In the genomic region with DNA sequence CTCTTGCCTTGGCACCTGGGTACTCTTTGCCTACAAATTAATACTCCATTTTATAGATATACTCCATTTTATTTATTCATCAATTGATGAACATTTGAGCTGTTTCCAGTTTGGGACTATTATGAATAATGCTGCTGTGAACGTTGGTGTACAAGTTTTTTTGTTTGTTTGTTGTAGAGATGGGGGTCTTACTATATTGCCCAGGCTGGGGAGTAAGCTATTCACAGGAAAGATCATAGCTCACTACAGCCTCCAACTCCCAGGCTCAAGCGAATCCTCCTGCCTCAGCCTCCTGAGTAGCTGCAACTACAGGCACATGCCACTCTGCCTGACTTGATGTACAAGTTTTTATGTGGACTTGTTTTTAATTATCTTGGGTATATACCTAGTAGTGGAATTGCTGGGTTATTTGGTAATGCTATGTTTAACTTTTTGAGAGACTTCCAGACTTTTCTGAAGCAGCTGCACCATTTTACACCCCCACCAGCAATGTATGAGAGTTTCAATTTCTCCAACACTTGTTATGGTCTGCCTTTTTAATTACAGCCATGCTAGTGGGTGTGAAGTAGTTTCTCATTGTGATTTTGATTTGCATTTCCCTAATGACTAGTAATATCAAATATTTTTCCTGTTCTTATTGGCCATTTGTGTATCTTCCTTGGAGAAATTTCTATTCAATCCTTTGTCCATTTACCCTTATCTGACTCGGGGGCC, we compare ENCODE assay signal across 25 cellular contexts. TPM values are rescaled to one million over a fixed set of nuclear protein-coding genes. Genes with fewer than 3 reads are reported as not detected.
A peak's percentile ranks its signal among the peaks of the same experiment; 100 is the strongest.
DNase-seq lines count a peak whose midpoint lies in the region; ATAC-seq and TF ChIP-seq lines count a peak whose summit lies in the region.
"Had no signal": no experiment of that assay in that cellular context is flagged by ENCODE, and none has a peak within 500 bp of the region (broad histone marks: within the 10 kb centered on the region; RNA-seq: fewer than 3 reads in every experiment).

No MANE protein-coding gene starts in this region.

- H3K9me3 ChIP-seq in adrenal gland (replicated peaks in 1 of 3) (no peaks in the 10 kb centered on the region), esophagus muscularis mucosa (no peaks in the 10 kb centered on the region), sigmoid colon (no peaks in the 10 kb centered on the region), tibial artery (no peaks in the 10 kb centered on the region)
- no peaks in the 10 kb centered on the region for H3K9me3 ChIP-seq in naive thymus-derived CD4-positive, alpha-beta T cell (ENCODE audit: control insufficient read depth in 2 of 3, low read length in 3 of 3)
- H3K9me3 ChIP-seq: pancreas had no signal

- ATAC-seq in naive thymus-derived CD4-positive, alpha-beta T cell, result no peak
- no peak for ATAC-seq in GM21529 (IDR thresholded peaks at IDR 0.05; ENCODE audit: unreplicated experiment)
- ATAC-seq: activated CD8-positive, alpha-beta memory T cell treated with anti-CD3 and anti-CD28 coated beads, Interleukin-2, amount 10 ng/mL, durations not matched to agents 7 days and 5 days; pancreas; stimulated activated naive CD8-positive, alpha-beta T cell treated with anti-CD3 and anti-CD28 coated beads, Interleukin-15, Interleukin-2, amounts not matched to agents 100 U/mL and 50 U/mL, for 24 hours had no signal

- H3K27ac ChIP-seq in adrenal gland (peak overlapping the region in 3 of 5 donors; percentile 0 to 79 (median 77)), esophagus muscularis mucosa (replicated peaks in 1 of 4) (peak overlapping the region; percentile 40 to 79 (median 74)), sigmoid colon (peak overlapping the region; percentile 71 to 87 (median 79)), tibial artery (peak overlapping the region; percentile 61 to 83)
- no peak overlapping the region for H3K27ac ChIP-seq in naive thymus-derived CD4-positive, alpha-beta T cell (ENCODE audit: low read depth, low read length)
- H3K27ac ChIP-seq: pancreas, PC-9, VCaP had no signal

- H3K4me1 ChIP-seq in adrenal gland (replicated peaks in 1 of 2) (peaks cover 27 to 56% of the 10 kb centered on the region in 2 donors), esophagus muscularis mucosa (peaks cover 7 to 95% (median 71%) of the 10 kb centered on the region in 4 donors), sigmoid colon (peaks cover 0 to 48% (median 25%) of the 10 kb centered on the region in 4 donors), tibial artery (peaks cover 0 to 97% (median 31%) of the 10 kb centered on the region in 4 donors)
- peaks cover 0 to 3% of the 10 kb centered on the region in 2 donors for H3K4me1 ChIP-seq in naive thymus-derived CD4-positive, alpha-beta T cell (ENCODE audit: control insufficient read depth in 2 of 2, insufficient read depth in 2 of 2, low read length in 2 of 2)
- H3K4me1 ChIP-seq: pancreas had no signal

- H3K36me3 Mint-ChIP-seq in naive thymus-derived CD4-positive, alpha-beta T cell, result peaks cover 5 to 42% (median 19%) of the 10 kb centered on the region in 5 donors

- intact Hi-C loops in adrenal gland (cut with DNase I) (no loop called here), esophagus muscularis mucosa (cut with DNase I) (no loop called here), sigmoid colon (cut with DNase I) (loop anchor here (2.0 kb wide), 1 partner anchor 15 kb away; no protein-coding TSS in a partner anchor), tibial artery (cut with DNase I; ENCODE audit: low total_unique reads) (no loop called here)
- intact Hi-C loops in naive thymus-derived CD4-positive, alpha-beta T cell (cut with micrococcal nuclease), result no loop called here

- peaks cover 0 to 1% (median 0%) of the 10 kb centered on the region in 11 donors for H3K9me3 Mint-ChIP-seq in naive thymus-derived CD4-positive, alpha-beta T cell
- H3K9me3 Mint-ChIP-seq: activated CD4-positive, alpha-beta T cell treated with anti-CD3 and anti-CD28 coated beads, Interleukin-2, amount 10 ng/mL, durations not matched to agents 24 days and 14 days; CD4-positive, CD25-positive, alpha-beta regulatory T cell had no signal

- H3K36me3 ChIP-seq in adrenal gland (replicated peaks in 1 of 2), result peaks cover 0 to 4% of the 10 kb centered on the region in 2 donors
- H3K36me3 ChIP-seq in esophagus muscularis mucosa, result peaks cover 0 to 8% (median 4%) of the 10 kb centered on the region in 4 donors
- no peaks in the 10 kb centered on the region for H3K36me3 ChIP-seq in sigmoid colon
- no peaks in the 10 kb centered on the region for H3K36me3 ChIP-seq in tibial artery
- H3K36me3 ChIP-seq in naive thymus-derived CD4-positive, alpha-beta T cell (ENCODE audit: control insufficient read depth in 2 of 3, insufficient read depth in 3 of 3, low read length in 3 of 3), result peaks cover 0 to 6% (median 5%) of the 10 kb centered on the region in 3 experiments
- H3K36me3 ChIP-seq: pancreas had no signal

- no peak overlapping the region for H3K4me3 Mint-ChIP-seq in naive thymus-derived CD4-positive, alpha-beta T cell
- H3K4me3 Mint-ChIP-seq: activated CD4-positive, alpha-beta T cell treated with anti-CD3 and anti-CD28 coated beads, Interleukin-2, amount 10 ng/mL, durations not matched to agents 24 days and 14 days; activated CD8-positive, alpha-beta memory T cell treated with anti-CD3 and anti-CD28 coated beads, Interleukin-2, amount 10 ng/mL, durations not matched to agents 7 days and 5 days; activated naive CD8-positive, alpha-beta T cell; naive B cell had no signal

- H3K4me1 Mint-ChIP-seq in naive thymus-derived CD4-positive, alpha-beta T cell, result peaks cover 21 to 55% (median 39%) of the 10 kb centered on the region in 7 donors

- CTCF ChIA-PET in naive thymus-derived CD4-positive, alpha-beta T cell (lab: Charles Lee), result no interaction called here

- TF ChIP-seq POLR2A in adrenal gland (IDR thresholded peaks at IDR 0.05) (peak in 1 of 2 donors; percentile 17), esophagus muscularis mucosa (IDR thresholded peaks at IDR 0.05; ENCODE audit: low read depth) (no peak), sigmoid colon (IDR thresholded peaks at IDR 0.05) (no peak)

- no peak for DNase-seq in adrenal gland
- no peak for DNase-seq in esophagus muscularis mucosa (ENCODE audit: extremely low spot score)
- no peak for DNase-seq in sigmoid colon
- no peak for DNase-seq in tibial artery
- no peak for DNase-seq in NAMALWA (ENCODE audit: low spot score)
- DNase-seq in naive thymus-derived CD4-positive, alpha-beta T cell, result no peak
- DNase-seq: activated CD4-positive, alpha-beta T cell treated with anti-CD3 and anti-CD28 coated beads, Interleukin-2, amount 10 ng/mL, durations not matched to agents 24 days and 14 days; activated CD8-positive, alpha-beta memory T cell treated with anti-CD3 and anti-CD28 coated beads, Interleukin-2, amount 10 ng/mL, durations not matched to agents 7 days and 5 days; CD4-positive, CD25-positive, alpha-beta regulatory T cell; DMS 273 treated with DMSO at 0.1 percent for 48 hours; effector CD8-positive, alpha-beta T cell; IMR-90; mammary epithelial cell; naive B cell; NCI-H1436; NCI-H510A; pancreas; PC-9; stimulated activated CD4-positive, alpha-beta T cell treated with anti-CD3 and anti-CD28 coated beads, Interleukin-2, amount 100 ng/mL, for 48 hours; stimulated activated naive CD8-positive, alpha-beta T cell treated with anti-CD3 and anti-CD28 coated beads, Interleukin-15, Interleukin-2, amounts not matched to agents 100 U/mL and 50 U/mL, for 24 hours; T-helper 2 cell had no signal

- no peaks in the 10 kb centered on the region for H3K27me3 ChIP-seq in adrenal gland
- H3K27me3 ChIP-seq in esophagus muscularis mucosa, result no peaks in the 10 kb centered on the region
- H3K27me3 ChIP-seq in sigmoid colon, result no peaks in the 10 kb centered on the region
- H3K27me3 ChIP-seq in tibial artery, result no peaks in the 10 kb centered on the region
- H3K27me3 ChIP-seq in naive thymus-derived CD4-positive, alpha-beta T cell (ENCODE audit: control insufficient read depth in 2 of 2, insufficient read depth in 2 of 2, low read length in 2 of 2), result no peaks in the 10 kb centered on the region
- H3K27me3 ChIP-seq: pancreas had no signal

- H3K27me3 Mint-ChIP-seq in naive thymus-derived CD4-positive, alpha-beta T cell, result no peaks in the 10 kb centered on the region
- H3K27me3 Mint-ChIP-seq: activated CD4-positive, alpha-beta T cell treated with anti-CD3 and anti-CD28 coated beads, Interleukin-2, amount 10 ng/mL, durations not matched to agents 24 days and 14 days; activated CD8-positive, alpha-beta memory T cell treated with anti-CD3 and anti-CD28 coated beads, Interleukin-2, amount 10 ng/mL, durations not matched to agents 7 days and 5 days; activated naive CD8-positive, alpha-beta T cell; CD4-positive, CD25-positive, alpha-beta regulatory T cell; naive B cell had no signal

- H3K4me3 ChIP-seq in adrenal gland (peak overlapping the region in 1 of 4 donors; percentile 25), esophagus muscularis mucosa (no peak overlapping the region), sigmoid colon (no peak overlapping the region), tibial artery (no peak overlapping the region)
- no peak overlapping the region for H3K4me3 ChIP-seq in naive thymus-derived CD4-positive, alpha-beta T cell (ENCODE audit: low read length)
- H3K4me3 ChIP-seq: pancreas, PC-9, skin epidermis had no signal

- WGBS in adrenal gland, 4 donors, result 62 to 80% (median 73%) methylated on average over 3 of the region's 3 CpGs
- 91% methylated on average over 3 of the region's 3 CpGs for WGBS in esophagus muscularis mucosa
- 92 to 96% methylated on average over 3 of the region's 3 CpGs for WGBS in sigmoid colon, 2 donors

- POLR2A ChIA-PET in naive thymus-derived CD4-positive, alpha-beta T cell (lab: Charles Lee), result interaction anchor here (1.1 kb wide), 1 partner anchor 16 kb away, joined by 3 read pairs; a partner anchor contains a TSS

- no peak overlapping the region for H3K27ac Mint-ChIP-seq in naive thymus-derived CD4-positive, alpha-beta T cell
- H3K27ac Mint-ChIP-seq: activated CD4-positive, alpha-beta T cell treated with anti-CD3 and anti-CD28 coated beads, Interleukin-2, amount 10 ng/mL, durations not matched to agents 24 days and 14 days; activated CD8-positive, alpha-beta memory T cell treated with anti-CD3 and anti-CD28 coated beads, Interleukin-2, amount 10 ng/mL, durations not matched to agents 7 days and 5 days; activated naive CD8-positive, alpha-beta T cell had no signal

- TF ChIP-seq EP300 in esophagus muscularis mucosa (IDR thresholded peaks at IDR 0.05) (no peak), sigmoid colon (IDR thresholded peaks at IDR 0.05) (no peak)

- TF ChIP-seq CTCF in adrenal gland (IDR thresholded peaks at IDR 0.05) (no peak), esophagus muscularis mucosa (IDR thresholded peaks at IDR 0.05) (no peak), sigmoid colon (IDR thresholded peaks at IDR 0.05) (no peak), tibial artery (IDR thresholded peaks at IDR 0.05) (no peak)

RNA-seq across cellular contexts. Expression of a gene that starts 15.9 kb away (rescaled TPM):
- total RNA-seq in adrenal gland, result 100 to 1,000 TPM in 7 of 8 donors, 10 to 100 TPM in 1; 77.4 to 231 (median 120) TPM
- 10 to 100 TPM; 38.5 to 48.5 (median 46.7) TPM for polyA plus RNA-seq in adrenal gland
- 100 to 1,000 TPM in 2 of 4 donors, 10 to 100 TPM in 2; 88.5 to 147 (median 112) TPM for total RNA-seq in esophagus muscularis mucosa
- 100 to 1,000 TPM in 2 of 4 donors, 10 to 100 TPM in 2; 83.8 to 148 (median 115) TPM for total RNA-seq in sigmoid colon
- 10 to 100 TPM; 22.9 to 39.3 (median 25.8) TPM for polyA plus RNA-seq in sigmoid colon
- 10 to 100 TPM; 20.5 to 37.9 (median 34.1) TPM for total RNA-seq in naive thymus-derived CD4-positive, alpha-beta T cell
- polyA plus RNA-seq in naive thymus-derived CD4-positive, alpha-beta T cell, result 10 to 100 TPM; 19.4 to 30.3 TPM

RNA-seq across cellular contexts. Expression of a gene that starts 45.2 kb away (rescaled TPM):
- total RNA-seq in adrenal gland (10 to 100 TPM in 2 of 8 donors, 1 to 10 TPM in 5, under 1 TPM in 1; 0.91 to 12.2 (median 6.4) TPM), esophagus muscularis mucosa (1 to 10 TPM; 1.2 to 4.0 (median 2.9) TPM), sigmoid colon (1 to 10 TPM in 2 of 4 donors, under 1 TPM in 2; 0.66 to 6.1 (median 1.5) TPM)
- polyA plus RNA-seq in adrenal gland (1 to 10 TPM; 3.7 to 4.4 (median 4.1) TPM), sigmoid colon (10 to 100 TPM in 1 of 3 donors, 1 to 10 TPM in 2; 2.4 to 11.6 (median 3.0) TPM)
- 10 to 100 TPM; 11.6 to 32.1 (median 26.8) TPM for total RNA-seq in naive thymus-derived CD4-positive, alpha-beta T cell
- polyA plus RNA-seq in naive thymus-derived CD4-positive, alpha-beta T cell, result 10 to 100 TPM; 11.4 to 17.5 TPM

RNA-seq across cellular contexts. Expression of a gene that starts 45.5 kb away (rescaled TPM):
- total RNA-seq in adrenal gland (10 to 100 TPM in 3 of 8 donors, 1 to 10 TPM in 5; 4.8 to 13.2 (median 7.9) TPM), esophagus muscularis mucosa (1 to 10 TPM; 7.9 to 9.8 (median 8.4) TPM), sigmoid colon (10 to 100 TPM in 2 of 4 donors, 1 to 10 TPM in 2; 7.3 to 12.0 (median 9.3) TPM)
- polyA plus RNA-seq in adrenal gland (10 to 100 TPM in 1 of 3 donors, 1 to 10 TPM in 2; 6.4 to 20.5 (median 7.6) TPM), sigmoid colon (1 to 10 TPM; 4.6 to 8.4 (median 5.4) TPM)
- total RNA-seq in naive thymus-derived CD4-positive, alpha-beta T cell, result 1 to 10 TPM; 1.3 to 5.1 (median 2.9) TPM
- 1 to 10 TPM; 2.2 to 3.4 TPM for polyA plus RNA-seq in naive thymus-derived CD4-positive, alpha-beta T cell
